In the genomic region with DNA sequence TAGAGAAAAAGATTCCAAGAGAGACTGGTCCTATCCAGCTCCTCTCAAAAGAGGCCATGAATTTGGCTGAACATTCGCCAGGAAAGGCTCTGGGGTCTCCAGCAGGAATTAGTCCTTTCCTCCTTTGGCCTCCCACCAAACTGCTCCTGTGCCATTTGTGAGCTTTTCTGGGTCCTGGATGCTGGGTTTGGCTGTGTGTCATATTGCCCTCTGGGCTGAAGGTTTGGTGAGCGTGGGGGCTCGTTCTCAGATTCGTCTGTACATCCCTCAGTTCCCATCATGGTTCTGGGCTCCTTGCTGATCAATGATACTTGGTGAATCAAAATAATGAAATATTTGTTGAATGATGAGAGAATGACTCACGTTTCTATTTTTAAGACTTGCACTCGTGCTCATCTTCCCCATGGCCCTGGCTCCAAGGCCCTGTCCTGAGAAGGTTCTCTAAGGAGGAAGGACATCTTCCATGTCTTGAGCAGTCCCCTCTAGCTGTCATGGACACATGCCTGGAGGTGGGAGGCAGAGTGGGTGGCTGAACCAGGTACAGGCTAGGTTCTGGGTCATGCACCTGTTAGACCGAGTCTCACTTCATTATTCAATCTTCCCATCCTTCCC, we compare ENCODE assay signal across 25 cellular contexts. TPM values are rescaled to one million over a fixed set of nuclear protein-coding genes. Genes with fewer than 3 reads are reported as not detected.
A peak's percentile ranks its signal among the peaks of the same experiment; 100 is the strongest.
DNase-seq lines count a peak whose midpoint lies in the region; ATAC-seq and TF ChIP-seq lines count a peak whose summit lies in the region.
"Had no signal": no experiment of that assay in that cellular context is flagged by ENCODE, and none has a peak within 500 bp of the region (broad histone marks: within the 10 kb centered on the region; RNA-seq: fewer than 3 reads in every experiment).

No MANE protein-coding gene starts in this region.

- H3K9me3 ChIP-seq in esophagus squamous epithelium (no peaks in the 10 kb centered on the region), mucosa of stomach (ENCODE audit: control insufficient read depth, low read length) (no peaks in the 10 kb centered on the region), tibial artery (no peaks in the 10 kb centered on the region)
- H3K9me3 ChIP-seq: spleen, upper lobe of right lung had no signal

- intact Hi-C loops in esophagus squamous epithelium (cut with DNase I), result no loop called here
- intact Hi-C loops in tibial artery (cut with DNase I; ENCODE audit: low total_unique reads), result no loop called here

- no peak overlapping the region for H3K4me3 ChIP-seq in esophagus squamous epithelium
- H3K4me3 ChIP-seq in mucosa of stomach (ENCODE audit: low read length), result no peak overlapping the region
- H3K4me3 ChIP-seq in tibial artery, result no peak overlapping the region
- H3K4me3 ChIP-seq: cardiac muscle cell, spleen, upper lobe of right lung had no signal

- H3K4me1 ChIP-seq in esophagus squamous epithelium (peaks cover 9 to 47% (median 12%) of the 10 kb centered on the region in 3 donors), mucosa of stomach (ENCODE audit: control insufficient read depth, insufficient read depth, low read length) (no peaks in the 10 kb centered on the region), tibial artery (peaks cover 0 to 6% (median 0%) of the 10 kb centered on the region in 4 donors)
- H3K4me1 ChIP-seq: parathyroid adenoma, spleen, upper lobe of right lung had no signal

- WGBS in esophagus squamous epithelium, 2 donors, result 63 to 66% methylated on average over 5 to 7 of the region's 7 CpGs

- H3K9ac ChIP-seq in mucosa of stomach (ENCODE audit: low read length), result peak overlapping the region; percentile 22
- H3K9ac ChIP-seq: parathyroid adenoma had no signal

- H3K27me3 ChIP-seq in esophagus squamous epithelium, result no peaks in the 10 kb centered on the region
- H3K27me3 ChIP-seq in mucosa of stomach (ENCODE audit: control insufficient read depth, insufficient read depth, low read length), result no peaks in the 10 kb centered on the region
- H3K27me3 ChIP-seq in tibial artery, result no peaks in the 10 kb centered on the region
- H3K27me3 ChIP-seq: cardiac muscle cell, upper lobe of right lung had no signal

- peak; percentile 56 for DNase-seq in AG20443 (ENCODE audit: low spot score)
- peak; percentile 66 for DNase-seq in HCEC 1CT
- DNase-seq in esophagus squamous epithelium (lab: John Stamatoyannopoulos, UW), result no peak
- no peak for DNase-seq in dermis blood vessel endothelial cell
- DNase-seq in tibial artery, result no peak
- DNase-seq: activated CD4-positive, alpha-beta T cell treated with anti-CD3 and anti-CD28 coated beads, Interleukin-2, amount 50 U/mL, for 48 hours; anterior cingulate cortex; CD4-positive, CD25-positive, alpha-beta regulatory T cell; cortex of kidney; left ventricle myocardium superior; midbrain; NCI-H1417; NCI-H2081; NCI-H226; NCI-H82; spleen; upper lobe of right lung had no signal

- H3K36me3 ChIP-seq in esophagus squamous epithelium, result no peaks in the 10 kb centered on the region
- H3K36me3 ChIP-seq in mucosa of stomach (ENCODE audit: control insufficient read depth, insufficient read depth, low read length), result no peaks in the 10 kb centered on the region
- H3K36me3 ChIP-seq in tibial artery, result no peaks in the 10 kb centered on the region
- H3K36me3 ChIP-seq: cardiac muscle cell, spleen, upper lobe of right lung had no signal

- no peak for ATAC-seq in GM19328 (IDR thresholded peaks at IDR 0.05; ENCODE audit: unreplicated experiment)
- ATAC-seq in HG03039 (IDR thresholded peaks at IDR 0.05; ENCODE audit: unreplicated experiment), result no peak
- ATAC-seq: activated naive CD4-positive, alpha-beta T cell treated with anti-CD3 and anti-CD28 coated beads, Interleukin-2, amount 50 U/mL, for 72 hours; esophagus mucosa; left ventricle myocardium superior; upper lobe of right lung had no signal

- TF ChIP-seq CTCF in esophagus squamous epithelium (IDR thresholded peaks at IDR 0.05) (no peak), tibial artery (IDR thresholded peaks at IDR 0.05) (no peak)

- no peak for TF ChIP-seq POLR2A in esophagus squamous epithelium (IDR thresholded peaks at IDR 0.05)

- H3K27ac ChIP-seq in esophagus squamous epithelium (peak overlapping the region in 3 of 4 donors; percentile 39 to 70 (median 40)), tibial artery (no peak overlapping the region)
- H3K27ac ChIP-seq: cardiac muscle cell, parathyroid adenoma, RWPE1, spleen, upper lobe of right lung had no signal

RNA-seq across cellular contexts. Expression of gene RHOB, which starts 47.8 kb away (rescaled TPM):
- 100 to 1,000 TPM in 3 of 4 donors, 10 to 100 TPM in 1; 61.7 to 245 (median 144) TPM for total RNA-seq in esophagus squamous epithelium
- 991 and 2,158 TPM in 2 replicates for total RNA-seq in dermis blood vessel endothelial cell

RNA-seq across cellular contexts. Expression of gene PUM2, which starts 48.4 kb away (rescaled TPM):
- total RNA-seq in esophagus squamous epithelium, result 10 to 100 TPM; 29.3 to 81.4 (median 48.2) TPM
- 48.0 and 81.2 TPM in 2 replicates for total RNA-seq in dermis blood vessel endothelial cell

Comparison
In these comparisons a context has a peak if more than half of its experiments do, and no peak if none do; other contexts are left out.
1. DNase-seq: peak in AG20443 (single experiment) and HCEC 1CT (single experiment); none in esophagus squamous epithelium (single experiment), dermis blood vessel endothelial cell (single experiment) and tibial artery (0 of 2).
2. H3K27ac ChIP-seq: peak in esophagus squamous epithelium (3 of 4); none in tibial artery (0 of 2).